In genomic region chr21:26797878-26798456, GRCh38 we compare ENCODE assay signal across 25 cellular contexts.
"Had no signal": no experiment of that assay in that cellular context is flagged by ENCODE, and none has a peak within 500 bp of the region (broad histone marks: within the 10 kb centered on the region; RNA-seq: fewer than 3 reads in every experiment).

No MANE protein-coding gene starts in this region.

- H3K4me3 Mint-ChIP-seq: central memory CD8-positive, alpha-beta T cell; memory B cell; naive thymus-derived CD4-positive, alpha-beta T cell; nephron progenitor cell; stimulated activated naive B cell treated with anti-CD40 and anti-IgM and Interleukin-4, amounts not matched to agents 10 μg/mL and 1 μg/mL and 100 μg/mL, for 72 hours; stimulated activated naive CD8-positive, alpha-beta T cell treated with anti-CD3 and anti-CD28 coated beads, Interleukin-15, Interleukin-2, amounts not matched to agents 100 ng/mL and 50 ng/mL, for 24 hours; type B pancreatic cell had no signal

- H3K9me3 Mint-ChIP-seq: stimulated activated naive B cell treated with anti-CD40 and anti-IgM and Interleukin-4, amounts not matched to agents 10 μg/mL and 1 μg/mL and 100 μg/mL, for 72 hours had no signal

- H3K4me1 Mint-ChIP-seq: central memory CD8-positive, alpha-beta T cell; memory B cell; naive thymus-derived CD4-positive, alpha-beta T cell; stimulated activated naive B cell treated with anti-CD40 and anti-IgM and Interleukin-4, amounts not matched to agents 10 μg/mL and 1 μg/mL and 100 μg/mL, for 72 hours had no signal

- H3K36me3 Mint-ChIP-seq: memory B cell; naive thymus-derived CD4-positive, alpha-beta T cell; stimulated activated naive B cell treated with anti-CD40 and anti-IgM and Interleukin-4, amounts not matched to agents 10 μg/mL and 1 μg/mL and 100 μg/mL, for 72 hours; type B pancreatic cell had no signal

- H3K4me1 ChIP-seq: colonic mucosa had no signal

- H3K36me3 ChIP-seq: colonic mucosa, esophagus muscularis mucosa, gastroesophageal sphincter, heart left ventricle, sigmoid colon, thoracic aorta had no signal

- H3K9me3 ChIP-seq: colonic mucosa, esophagus muscularis mucosa, gastroesophageal sphincter, psoas muscle, sigmoid colon, thoracic aorta had no signal

- H3K27ac ChIP-seq: colonic mucosa, foreskin keratinocyte, hepatocyte, psoas muscle, thoracic aorta had no signal

- ATAC-seq: foreskin keratinocyte; gastroesophageal sphincter; heart left ventricle; left cardiac atrium; naive thymus-derived CD4-positive, alpha-beta T cell; psoas muscle; right cardiac atrium; stimulated activated naive B cell treated with anti-CD40 and anti-IgM and Interleukin-4, amounts not matched to agents 10 μg/mL and 1 μg/mL and 100 μg/mL, for 72 hours had no signal

- H3K27me3 ChIP-seq: colonic mucosa, esophagus muscularis mucosa, foreskin keratinocyte, gastroesophageal sphincter, heart left ventricle, hepatocyte, sigmoid colon had no signal

- H3K4me3 ChIP-seq: colonic mucosa, esophagus muscularis mucosa, gastroesophageal sphincter, heart left ventricle, hepatocyte, lung, psoas muscle, sigmoid colon, thoracic aorta had no signal

- H3K27ac Mint-ChIP-seq: memory B cell; naive thymus-derived CD4-positive, alpha-beta T cell; nephron progenitor cell; stimulated activated naive B cell treated with anti-CD40 and anti-IgM and Interleukin-4, amounts not matched to agents 10 μg/mL and 1 μg/mL and 100 μg/mL, for 72 hours; stimulated activated naive CD8-positive, alpha-beta T cell treated with anti-CD3 and anti-CD28 coated beads, Interleukin-15, Interleukin-2, amounts not matched to agents 100 ng/mL and 50 ng/mL, for 24 hours; type B pancreatic cell had no signal

- H3K27me3 Mint-ChIP-seq: central memory CD8-positive, alpha-beta T cell; memory B cell; stimulated activated naive B cell treated with anti-CD40 and anti-IgM and Interleukin-4, amounts not matched to agents 10 μg/mL and 1 μg/mL and 100 μg/mL, for 72 hours had no signal

- DNase-seq: colonic mucosa; dermis blood vessel endothelial cell; effector memory CD4-positive, alpha-beta T cell; foreskin keratinocyte; heart left ventricle; left cardiac atrium; midbrain; naive thymus-derived CD4-positive, alpha-beta T cell; nephron progenitor cell; nucleus accumbens; posterior cingulate gyrus; psoas muscle; right cardiac atrium; sigmoid colon; stimulated activated CD4-positive, alpha-beta T cell treated with anti-CD3 and anti-CD28 coated beads, Interleukin-4, amount 100 ng/mL, for 4 hours; stimulated activated naive B cell treated with anti-CD40 and anti-IgM and Interleukin-4, amounts not matched to agents 10 μg/mL and 1 μg/mL and 100 μg/mL, for 72 hours had no signal
